In the genomic region with DNA sequence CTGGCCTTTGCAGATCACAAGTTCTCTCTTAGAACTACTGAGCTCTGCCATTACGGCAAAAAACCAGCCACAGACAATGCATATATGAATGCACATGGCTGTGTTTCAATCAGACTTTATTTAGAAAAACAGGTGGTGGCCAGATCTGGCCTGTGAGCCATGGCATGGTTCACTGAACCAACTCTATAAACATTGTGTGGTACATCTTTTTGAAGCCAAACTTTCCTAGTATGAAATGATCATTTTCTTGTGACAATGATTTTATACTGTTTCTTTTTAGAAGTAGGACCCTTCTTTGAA, we compare ENCODE assay signal across 10 cellular contexts.
DNase-seq lines count a peak whose midpoint lies in the region; ATAC-seq and TF ChIP-seq lines count a peak whose summit lies in the region.
"Had no signal": no experiment of that assay in that cellular context is flagged by ENCODE, and none has a peak within 500 bp of the region (broad histone marks: within the 10 kb centered on the region; RNA-seq: fewer than 3 reads in every experiment).

No MANE protein-coding gene starts in this region.

- H3K4me1 Mint-ChIP-seq in activated naive CD8-positive, alpha-beta T cell treated with anti-CD3 and anti-CD28 coated beads, Interleukin-2, amount 10 ng/mL, durations not matched to agents 7 days and 5 days, result peaks cover 45% of the 10 kb centered on the region
- H3K4me1 Mint-ChIP-seq in activated naive CD8-positive, alpha-beta T cell treated with anti-CD3 and anti-CD28 coated beads, Interleukin-2, amount 50 U/mL, for 24 hours, result peaks cover 59% of the 10 kb centered on the region

- POLR2A ChIA-PET in activated naive CD8-positive, alpha-beta T cell treated with anti-CD3 and anti-CD28 coated beads, Interleukin-2, amount 10 ng/mL, durations not matched to agents 7 days and 5 days (lab: Charles Lee), result interaction anchor here (0.7 to 5.0 kb wide), 8 partner anchors 14 to 256 kb away, joined by 3 to 44 read pairs (median 8); partner anchors contain the start of genes AMZ2, ARSG and SLC16A6
- POLR2A ChIA-PET in HCT116 (lab: Charles Lee), result interaction anchor here (1.2 to 1.5 kb wide), 2 partner anchors 23 to 146 kb away, joined by 3 read pairs; partner anchors contain the start of gene KPNA2

- DNase-seq in activated naive CD8-positive, alpha-beta T cell treated with anti-CD3 and anti-CD28 coated beads, Interleukin-2, amount 10 ng/mL, durations not matched to agents 7 days and 5 days, result no peak
- no peak for DNase-seq in activated naive CD8-positive, alpha-beta T cell treated with anti-CD3 and anti-CD28 coated beads, Interleukin-2, amount 50 U/mL, for 24 hours
- no peak for DNase-seq in HCT116 (ENCODE audit: low read depth, low spot score)
- peak in 2 of 3 donors; percentile 61 to 64 for DNase-seq in Peyer's patch
- DNase-seq in upper lobe of right lung, result no peak
- no peak for DNase-seq in NCI-H2196 treated with DMSO at 0.1 percent for 48 hours (lab: John Stamatoyannopoulos, UW; ENCODE audit: unreplicated experiment)
- DNase-seq in nucleus accumbens (lab: John Stamatoyannopoulos, UW), result no peak
- DNase-seq: activated effector memory CD4-positive, alpha-beta T cell treated with Interleukin-2 at 50 U/mL for 16 hours had no signal

- H3K9me2 ChIP-seq in HCT116 (ENCODE audit: insufficient read depth), result no peaks in the 10 kb centered on the region

- H3K27me3 Mint-ChIP-seq in activated naive CD8-positive, alpha-beta T cell treated with anti-CD3 and anti-CD28 coated beads, Interleukin-2, amount 10 ng/mL, durations not matched to agents 7 days and 5 days, result no peaks in the 10 kb centered on the region
- no peaks in the 10 kb centered on the region for H3K27me3 Mint-ChIP-seq in activated naive CD8-positive, alpha-beta T cell treated with anti-CD3 and anti-CD28 coated beads, Interleukin-2, amount 50 U/mL, for 24 hours

- no peak overlapping the region for H3K27ac Mint-ChIP-seq in activated naive CD8-positive, alpha-beta T cell treated with anti-CD3 and anti-CD28 coated beads, Interleukin-2, amount 10 ng/mL, durations not matched to agents 7 days and 5 days
- no peak overlapping the region for H3K27ac Mint-ChIP-seq in activated naive CD8-positive, alpha-beta T cell treated with anti-CD3 and anti-CD28 coated beads, Interleukin-2, amount 50 U/mL, for 24 hours

- CTCF ChIA-PET in HCT116 (lab: Charles Lee), result interaction anchor here (0.8 to 2.3 kb wide), 3 partner anchors 9 to 23 kb away, joined by 3 to 6 read pairs (median 5); no protein-coding TSS in a partner anchor

- H3K4me2 ChIP-seq in HCT116 (ENCODE audit: low read length), result peak overlapping the region; percentile 78

- H3K27ac ChIP-seq in HCT116 (ENCODE audit: low read depth, low read length) (peak overlapping the region; percentile 86; the same call in 1 of the 2 replicates), Peyer's patch (peak overlapping the region in 2 of 4 donors; percentile 41 to 81), upper lobe of right lung (no peak overlapping the region)

- no peak for ATAC-seq in activated naive CD8-positive, alpha-beta T cell treated with anti-CD3 and anti-CD28 coated beads, Interleukin-2, amount 10 ng/mL, durations not matched to agents 7 days and 5 days (ENCODE audit: low read depth)
- no peak for ATAC-seq in activated naive CD8-positive, alpha-beta T cell treated with anti-CD3 and anti-CD28 coated beads, Interleukin-2, amount 50 U/mL, for 24 hours
- ATAC-seq in HCT116 (no peak), upper lobe of right lung (no peak), HG02588 (IDR thresholded peaks at IDR 0.05; ENCODE audit: unreplicated experiment) (no peak)
- ATAC-seq: sciatic nerve had no signal

- H2AFZ ChIP-seq in HCT116 (ENCODE audit: low read depth, low read length, poor library complexity, severe bottlenecking), result peak overlapping the region; percentile 93

- H3K36me3 ChIP-seq in HCT116 (ENCODE audit: control insufficient read depth in 1 of 2, insufficient read depth in 2 of 2, low read length in 2 of 2), result no peaks in the 10 kb centered on the region
- no peaks in the 10 kb centered on the region for H3K36me3 ChIP-seq in Peyer's patch
- no peaks in the 10 kb centered on the region for H3K36me3 ChIP-seq in upper lobe of right lung

- no peaks in the 10 kb centered on the region for H3K27me3 ChIP-seq in HCT116 (ENCODE audit: insufficient read depth, low read length)
- no peaks in the 10 kb centered on the region for H3K27me3 ChIP-seq in Peyer's patch
- no peaks in the 10 kb centered on the region for H3K27me3 ChIP-seq in upper lobe of right lung

- RAD21 ChIA-PET in HCT116 (lab: Charles Lee; ENCODE audit: low non-redundant PET in 1 of 2, low total read pairs in 2 of 2, uncharacterized antibody in 2 of 2, unreplicated experiment in 2 of 2), result no interaction called here

- H4K20me1 ChIP-seq in HCT116 (ENCODE audit: insufficient read depth), result no peaks in the 10 kb centered on the region

- no peaks in the 10 kb centered on the region for H3K36me3 Mint-ChIP-seq in activated naive CD8-positive, alpha-beta T cell treated with anti-CD3 and anti-CD28 coated beads, Interleukin-2, amount 10 ng/mL, durations not matched to agents 7 days and 5 days
- H3K36me3 Mint-ChIP-seq in activated naive CD8-positive, alpha-beta T cell treated with anti-CD3 and anti-CD28 coated beads, Interleukin-2, amount 50 U/mL, for 24 hours (ENCODE audit: low read depth), result no peaks in the 10 kb centered on the region

- peak overlapping the region; percentile 59 for H3K9ac ChIP-seq in HCT116 (ENCODE audit: low read length)

- H3K4me1 ChIP-seq in HCT116 (ENCODE audit: control insufficient read depth in 1 of 2, insufficient read depth in 2 of 2, low read length in 2 of 2) (peaks cover 44 to 58% of the 10 kb centered on the region in 2 experiments), Peyer's patch (peaks cover 0 to 10% (median 3%) of the 10 kb centered on the region in 4 donors), upper lobe of right lung (no peaks in the 10 kb centered on the region)

- H3K4me3 Mint-ChIP-seq in activated naive CD8-positive, alpha-beta T cell treated with anti-CD3 and anti-CD28 coated beads, Interleukin-2, amount 10 ng/mL, durations not matched to agents 7 days and 5 days, result peak overlapping the region; percentile 42
- H3K4me3 Mint-ChIP-seq in activated naive CD8-positive, alpha-beta T cell treated with anti-CD3 and anti-CD28 coated beads, Interleukin-2, amount 50 U/mL, for 24 hours, result no peak overlapping the region

- BruUV-seq in HCT116 (replicated peaks; lab: Mats Ljungman, UMichigan), result no TSS peak

- H3K9me3 Mint-ChIP-seq in activated naive CD8-positive, alpha-beta T cell treated with anti-CD3 and anti-CD28 coated beads, Interleukin-2, amount 10 ng/mL, durations not matched to agents 7 days and 5 days, result no peaks in the 10 kb centered on the region
- H3K9me3 Mint-ChIP-seq in activated naive CD8-positive, alpha-beta T cell treated with anti-CD3 and anti-CD28 coated beads, Interleukin-2, amount 50 U/mL, for 24 hours, result no peaks in the 10 kb centered on the region

- H3K4me3 ChIP-seq in HCT116 (replicated peaks in 1 of 2; ENCODE audit: low read depth in 1 of 2, low read length in 2 of 2), result no peak overlapping the region
- peak overlapping the region in 3 of 4 donors; percentile 14 to 37 (median 29) for H3K4me3 ChIP-seq in Peyer's patch
- H3K4me3 ChIP-seq in upper lobe of right lung, result peak overlapping the region; percentile 30

- no peak for TF ChIP-seq POLR2A in HCT116 (IDR thresholded peaks at IDR 0.05; ENCODE audit: borderline replicate concordance, extremely low read depth, insufficient read depth, insufficient read length)
- TF ChIP-seq POLR2A in Peyer's patch (IDR thresholded peaks at IDR 0.05), result no peak

- intact Hi-C loops in HCT116 (cut with micrococcal nuclease), result no loop called here
- intact Hi-C loops in upper lobe of right lung (cut with DNase I), result no loop called here

- TF ChIP-seq CTCF in HCT116 (IDR thresholded peaks at IDR 0.05 in 2 of 3, conservative IDR thresholded peaks at IDR 0.05 in 1 of 3; ENCODE audit: borderline replicate concordance in 1 of 3, insufficient read depth in 1 of 3, low read depth in 2 of 3, low read length in 2 of 3) (no peak), Peyer's patch (IDR thresholded peaks at IDR 0.05) (no peak), upper lobe of right lung (IDR thresholded peaks at IDR 0.05) (no peak)

- no peak for TF ChIP-seq RAD21 in HCT116 (IDR thresholded peaks at IDR 0.05; ENCODE audit: low read depth)

- no peaks in the 10 kb centered on the region for H3K79me2 ChIP-seq in HCT116 (ENCODE audit: insufficient read depth, low read length)

- H3K9me3 ChIP-seq in HCT116 (ENCODE audit: control insufficient read depth in 1 of 2, insufficient read depth in 1 of 2, low read depth in 1 of 2, low read length in 2 of 2), result no peaks in the 10 kb centered on the region
- peaks cover 0 to 4% (median 0%) of the 10 kb centered on the region in 4 donors for H3K9me3 ChIP-seq in Peyer's patch
- H3K9me3 ChIP-seq in upper lobe of right lung, result no peaks in the 10 kb centered on the region

TF ChIP-seq in HCT116, 20 proteins besides CTCF, POLR2A, EP300 and RAD21 (continues in another document):
- TF ChIP-seq YY1 (IDR thresholded peaks at IDR 0.05; ENCODE audit: extremely low read depth, insufficient replicate concordance, low read depth, low read length) (no peak), REST (IDR thresholded peaks at IDR 0.05; ENCODE audit: low read depth) (no peak), FOSL1 (IDR thresholded peaks at IDR 0.05; ENCODE audit: low read depth) (no peak), EGR1 (IDR thresholded peaks at IDR 0.05; ENCODE audit: low read depth) (no peak)

Comparison
In these comparisons a context has a peak if more than half of its experiments do, and no peak if none do; other contexts are left out.
1. DNase-seq: peak in Peyer's patch (2 of 3); none in activated naive CD8-positive, alpha-beta T cell treated with anti-CD3 and anti-CD28 coated beads, Interleukin-2, amount 10 ng/mL, durations not matched to agents 7 days and 5 days (single experiment), activated naive CD8-positive, alpha-beta T cell treated with anti-CD3 and anti-CD28 coated beads, Interleukin-2, amount 50 U/mL, for 24 hours (single experiment), HCT116 (single experiment), upper lobe of right lung (single experiment), NCI-H2196 treated with DMSO at 0.1 percent for 48 hours (single experiment) and nucleus accumbens (0 of 56).
2. H3K4me3 ChIP-seq: peak in Peyer's patch (3 of 4) and upper lobe of right lung (single experiment); none in HCT116 (0 of 2).